ENCODE assay signal across 33 cellular contexts in genomic region chr11:2656859-2657258, GRCh38.
"Had no signal": no experiment of that assay in that cellular context is flagged by ENCODE, and none has a peak within 500 bp of the region (broad histone marks: within the 10 kb centered on the region; RNA-seq: fewer than 3 reads in every experiment).

No MANE protein-coding gene starts in this region.

- H3K4me2 ChIP-seq: KMS-11, PC-9 had no signal

- H3K4me3 ChIP-seq: ascending aorta, body of pancreas, breast epithelium, PC-9, SJCRH30, SK-N-MC had no signal

- ATAC-seq: activated CD8-positive, alpha-beta memory T cell treated with anti-CD3 and anti-CD28 coated beads, Interleukin-2, amount 10 ng/mL, durations not matched to agents 7 days and 5 days; activated T-helper 17 cell treated with anti-CD3 and anti-CD28 coated beads, Interleukin-2, amount 50 U/mL, for 72 hours; body of pancreas had no signal

- H3K36me3 ChIP-seq: ascending aorta, breast epithelium, WERI-Rb-1 had no signal

- H3K9ac ChIP-seq: KMS-11 had no signal

- DNase-seq: activated CD4-positive, alpha-beta memory T cell treated with anti-CD3 and anti-CD28 coated beads, Interleukin-2, amount 10 ng/mL, durations not matched to agents 7 days and 5 days; activated CD4-positive, alpha-beta T cell treated with anti-CD3 and anti-CD28 coated beads for 1 hour; activated CD4-positive, alpha-beta T cell treated with anti-CD3 and anti-CD28 coated beads for 48 hours; activated CD4-positive, CD25-positive, alpha-beta regulatory T cell; activated CD8-positive, alpha-beta memory T cell treated with anti-CD3 and anti-CD28 coated beads, Interleukin-2, amount 10 ng/mL, durations not matched to agents 7 days and 5 days; activated CD8-positive, alpha-beta memory T cell treated with anti-CD3 and anti-CD28 coated beads, Interleukin-2, amount 50 U/mL, for 48 hours; activated effector memory CD4-positive, alpha-beta T cell treated with anti-CD3 and anti-CD28 coated beads, Interleukin-2, amount 50 U/mL, for 16 hours; activated naive CD4-positive, alpha-beta T cell treated with Interleukin-2 at 50 U/mL for 16 hours; activated naive CD8-positive, alpha-beta T cell treated with anti-CD3 and anti-CD28 coated beads, Interleukin-2, amount 10 ng/mL, durations not matched to agents 7 days and 5 days; activated T-cell treated with anti-CD3 and anti-CD28 coated beads, Interleukin-2, amount 50 U/mL, for 48 hours; amygdala; MM.1S; MV-4-11; NCI-H1092; NCI-H146; NCI-H187 treated with DMSO at 0.1 percent for 48 hours; NCI-H2081; NCI-H2171 treated with DMSO at 0.1 percent for 48 hours; NCI-H2227 treated with DMSO at 0.1 percent for 48 hours; NCI-H446; NCI-H510A treated with DMSO at 0.1 percent for 48 hours; NCI-H774; PC-9; SHP77; T1000; WERI-Rb-1 had no signal

- H3K4me1 ChIP-seq: ascending aorta, body of pancreas, breast epithelium had no signal

- H2AFZ ChIP-seq: PC-9 had no signal

- H3K27me3 ChIP-seq: ascending aorta, body of pancreas, breast epithelium, SJCRH30 had no signal

- H3K27ac ChIP-seq: ascending aorta, body of pancreas, breast epithelium, KMS-11, PC-9, SK-N-MC, WERI-Rb-1 had no signal
